Comparison of ENCODE assay signal across 22 cellular contexts in genomic region chr4:113810906-113811305, GRCh38. TPM values are rescaled to one million over a fixed set of nuclear protein-coding genes. Genes with fewer than 3 reads are reported as not detected.
DNase-seq lines count a peak whose midpoint lies in the region; ATAC-seq and TF ChIP-seq lines count a peak whose summit lies in the region.
"Had no signal": no experiment of that assay in that cellular context is flagged by ENCODE, and none has a peak within 500 bp of the region (broad histone marks: within the 10 kb centered on the region; RNA-seq: fewer than 3 reads in every experiment).

No MANE protein-coding gene starts in this region.

- H2AFZ ChIP-seq in smooth muscle cell (ENCODE audit: low read depth): no peak overlapping the region

- H3K4me2 ChIP-seq in smooth muscle cell: peak overlapping the region; percentile 22

- H3K9ac ChIP-seq in smooth muscle cell (ENCODE audit: low read depth): no peak overlapping the region
- H3K9ac ChIP-seq: BLaER1 treated with 17β-estradiol and CSF1 and Interleukin-3, amounts not matched to agents 10 nM and 100 nM had no signal

- H3K4me1 ChIP-seq in smooth muscle cell (ENCODE audit: low read depth) (no peaks in the 10 kb centered on the region), suprapubic skin (no peaks in the 10 kb centered on the region)
- H3K4me1 ChIP-seq: pancreas, vagina had no signal

- H3K9me3 ChIP-seq in smooth muscle cell (replicated peaks; ENCODE audit: low read depth): no peaks in the 10 kb centered on the region
- H3K9me3 ChIP-seq in suprapubic skin: no peaks in the 10 kb centered on the region
- H3K9me3 ChIP-seq: BLaER1 treated with 17β-estradiol and CSF1 and Interleukin-3, amounts not matched to agents 10 nM and 100 nM; MG63; pancreas; vagina had no signal

- no peaks in the 10 kb centered on the region for H3K79me2 ChIP-seq in smooth muscle cell (ENCODE audit: low read depth)

- TF ChIP-seq POLR2A in suprapubic skin (IDR thresholded peaks at IDR 0.05): no peak

- H3K27ac ChIP-seq in smooth muscle cell (ENCODE audit: low read depth) (no peak overlapping the region), suprapubic skin (no peak overlapping the region)
- H3K27ac ChIP-seq: pancreas, vagina had no signal

- H3F3A ChIP-seq in smooth muscle cell (ENCODE audit: low read depth): no peaks in the 10 kb centered on the region

- no peak for ATAC-seq in HG03520 (IDR thresholded peaks at IDR 0.05; ENCODE audit: unreplicated experiment)
- ATAC-seq: HepG2, pancreas had no signal

- WGBS in smooth muscle cell (ENCODE audit: low lambda C conversion rate): 68% methylated on average over 2 of the region's 2 CpGs
- WGBS in suprapubic skin: 57% methylated on average over 2 of the region's 2 CpGs

- H4K20me1 ChIP-seq in smooth muscle cell (ENCODE audit: low read depth): no peaks in the 10 kb centered on the region
- H4K20me1 ChIP-seq: BLaER1 treated with 17β-estradiol and CSF1 and Interleukin-3, amounts not matched to agents 10 nM and 100 nM had no signal

- H3K27me3 ChIP-seq in smooth muscle cell (ENCODE audit: low read depth) (no peaks in the 10 kb centered on the region), suprapubic skin (no peaks in the 10 kb centered on the region)
- H3K27me3 ChIP-seq: BLaER1 treated with 17β-estradiol and CSF1 and Interleukin-3, amounts not matched to agents 10 nM and 100 nM; MG63; pancreas; vagina had no signal

- peak; percentile 29 for DNase-seq in ELR (ENCODE audit: low read depth)
- peak; percentile 15 for DNase-seq in RPMI7951 (ENCODE audit: low read depth)
- peak; percentile 80 for DNase-seq in fibroblast of mammary gland (ENCODE audit: low read depth)
- no peak for DNase-seq in smooth muscle cell (lab: John Stamatoyannopoulos, UW; ENCODE audit: unreplicated experiment)
- DNase-seq in suprapubic skin (ENCODE audit: low spot score in 2 of 2): no peak
- no peak for DNase-seq in DMS153 treated with DMSO at 0.1 percent for 48 hours (lab: John Stamatoyannopoulos, UW; ENCODE audit: unreplicated experiment)
- DNase-seq: activated CD4-positive, alpha-beta T cell treated with anti-CD3 and anti-CD28 coated beads, Interleukin-2, amount 10 ng/mL, durations not matched to agents 7 days and 5 days; activated naive CD4-positive, alpha-beta T cell; cortex of kidney; DMS 273 treated with DMSO at 0.1 percent for 48 hours; MG63; naive B cell; NCI-H187 treated with DMSO at 0.1 percent for 48 hours; NCI-H446; NK-92 treated with Interleukin-12 subunit alpha and Interleukin-12 subunit beta, amount 100 ng/mL, for 24 hours; pancreas; stimulated activated CD4-positive, alpha-beta T cell treated with anti-CD3 and anti-CD28 coated beads, Interleukin-2, amount 100 ng/mL, for 48 hours had no signal

- H3K4me3 ChIP-seq in fibroblast of mammary gland (ENCODE audit: control insufficient read depth, low read depth, low read length) (no peak overlapping the region), smooth muscle cell (no peak overlapping the region), suprapubic skin (no peak overlapping the region)
- H3K4me3 ChIP-seq: BLaER1 treated with 17β-estradiol and CSF1 and Interleukin-3, amounts not matched to agents 10 nM and 100 nM; lung; MG63; pancreas; vagina had no signal

- H3K36me3 ChIP-seq in smooth muscle cell (ENCODE audit: low read depth) (no peaks in the 10 kb centered on the region), suprapubic skin (no peaks in the 10 kb centered on the region)
- H3K36me3 ChIP-seq: BLaER1 treated with 17β-estradiol and CSF1 and Interleukin-3, amounts not matched to agents 10 nM and 100 nM; MG63; pancreas; vagina had no signal

- TF ChIP-seq EP300 in suprapubic skin (IDR thresholded peaks at IDR 0.05): no peak

- TF ChIP-seq CTCF in fibroblast of mammary gland (conservative IDR thresholded peaks at IDR 0.05; ENCODE audit: control insufficient read depth, insufficient read depth, low read depth, low read length) (no peak), smooth muscle cell (IDR thresholded peaks at IDR 0.05; ENCODE audit: borderline replicate concordance, insufficient read depth, poor library complexity, severe bottlenecking) (no peak), suprapubic skin (IDR thresholded peaks at IDR 0.05) (no peak)

RNA-seq across cellular contexts. Expression of gene CAMK2D, which starts 49.4 kb away (rescaled TPM):
- 22.2 and 23.3 TPM in 2 replicates for total RNA-seq in RPMI7951 (2014; rRNA removed; shearing (Covaris generic))
- total RNA-seq in smooth muscle cell (36.0 and 45.3 TPM in 2 replicates), suprapubic skin (10 to 100 TPM; 21.5 to 38.2 (median 30.5) TPM)
- polyA plus RNA-seq in smooth muscle cell: 14.2 and 17.2 TPM in 2 replicates

Comparison
In these comparisons a context has a peak if more than half of its experiments do, and no peak if none do; other contexts are left out.
1. DNase-seq: peak in ELR (single experiment), RPMI7951 (single experiment) and fibroblast of mammary gland (single experiment); none in smooth muscle cell (single experiment), suprapubic skin (0 of 2) and DMS153 treated with DMSO at 0.1 percent for 48 hours (single experiment).